In genomic region chr19:32581704-32582164, GRCh38 we compare ENCODE assay signal across 8 cellular contexts. TPM values are rescaled to one million over a fixed set of nuclear protein-coding genes. Genes with fewer than 3 reads are reported as not detected.
DNase-seq lines count a peak whose midpoint lies in the region; ATAC-seq and TF ChIP-seq lines count a peak whose summit lies in the region.

No MANE protein-coding gene starts in this region.

- H3K79me2 ChIP-seq in trophoblast cell (ENCODE audit: control insufficient read depth, insufficient read depth, low read length, poor library complexity), result peaks cover 6% of the 10 kb centered on the region

- peak overlapping the region; percentile 90 for H3K9ac ChIP-seq in trophoblast cell (ENCODE audit: low read length)

- peak overlapping the region; percentile 88 for H3K4ac ChIP-seq in trophoblast cell (ENCODE audit: low read depth, low read length)

- H2BK120ac ChIP-seq in trophoblast cell (ENCODE audit: insufficient read depth, low read length, poor library complexity), result peak overlapping the region; percentile 96

- H2BK5ac ChIP-seq in trophoblast cell (ENCODE audit: low read depth, low read length, poor library complexity), result peak overlapping the region; percentile 80

- peaks cover 12% of the 10 kb centered on the region for H3K4me1 Mint-ChIP-seq in activated T-helper 17 cell treated with anti-CD3 and anti-CD28 coated beads, Interleukin-2, amount 50 U/mL, for 72 hours

- peaks cover 7% of the 10 kb centered on the region for H3K27me3 ChIP-seq in cardiac muscle cell
- H3K27me3 ChIP-seq in trophoblast cell (ENCODE audit: insufficient read depth, low read length), result no peaks in the 10 kb centered on the region

- peaks cover 8% of the 10 kb centered on the region for H3K79me1 ChIP-seq in trophoblast cell (ENCODE audit: low read length)

- peak overlapping the region; percentile 92 for H3K4me2 ChIP-seq in trophoblast cell (ENCODE audit: low read length)

- TF ChIP-seq CTCF in cardiac muscle cell (IDR thresholded peaks at IDR 0.05; ENCODE audit: low read depth, low read length), result no peak
- no peak for TF ChIP-seq CTCF in GM10266 (IDR thresholded peaks at IDR 0.05; ENCODE audit: control insufficient read depth, insufficient read depth, low read depth, missing control alignments)

- peaks cover 49% of the 10 kb centered on the region for H3K36me3 Mint-ChIP-seq in activated T-helper 17 cell treated with anti-CD3 and anti-CD28 coated beads, Interleukin-2, amount 50 U/mL, for 72 hours (ENCODE audit: low read depth)

- peak overlapping the region; percentile 77 for H3K27ac Mint-ChIP-seq in activated T-helper 17 cell treated with anti-CD3 and anti-CD28 coated beads, Interleukin-2, amount 50 U/mL, for 72 hours

- TF ChIP-seq RAD21 in Ishikawa (IDR thresholded peaks at IDR 0.05; ENCODE audit: low read depth), result no peak

- no peak overlapping the region for H3K23ac ChIP-seq in trophoblast cell (ENCODE audit: low read length)

- no peaks in the 10 kb centered on the region for H3K27me3 Mint-ChIP-seq in activated T-helper 17 cell treated with anti-CD3 and anti-CD28 coated beads, Interleukin-2, amount 50 U/mL, for 72 hours

- H3K4me1 ChIP-seq in cardiac muscle cell (ENCODE audit: low read depth) (no peaks in the 10 kb centered on the region), trophoblast cell (ENCODE audit: control insufficient read depth in 1 of 2, insufficient read depth in 2 of 2, low read length in 2 of 2) (no peaks in the 10 kb centered on the region)

- peak overlapping the region; percentile 98 for H3K18ac ChIP-seq in trophoblast cell (ENCODE audit: low read length)

- no peak overlapping the region for H4K12ac ChIP-seq in trophoblast cell (ENCODE audit: low read depth, low read length)

- WGBS in trophoblast cell (ENCODE audit: extremely low coverage, insufficient coverage, insufficient read length), result no CpG with 5 or more reads among the region's 27 CpGs

- H3K9me3 Mint-ChIP-seq in activated T-helper 17 cell treated with anti-CD3 and anti-CD28 coated beads, Interleukin-2, amount 50 U/mL, for 72 hours, result no peaks in the 10 kb centered on the region

- no peak for ATAC-seq in activated T-helper 17 cell treated with anti-CD3 and anti-CD28 coated beads, Interleukin-2, amount 50 U/mL, for 72 hours (replicated peaks)
- ATAC-seq in HG02678 (IDR thresholded peaks at IDR 0.05; ENCODE audit: unreplicated experiment), result no peak

- H3K9me3 ChIP-seq in cardiac muscle cell (ENCODE audit: low read depth) (no peaks in the 10 kb centered on the region), trophoblast cell (ENCODE audit: insufficient read depth, low read depth, low read length) (peaks cover 1% of the 10 kb centered on the region)

- TF ChIP-seq EP300 in Ishikawa (IDR thresholded peaks at IDR 0.05; ENCODE audit: borderline replicate concordance), result no peak

- H2BK12ac ChIP-seq in trophoblast cell (ENCODE audit: low read length), result no peak overlapping the region

- peak overlapping the region; percentile 99 for H3K14ac ChIP-seq in trophoblast cell (ENCODE audit: low read length)

- H3K36me3 ChIP-seq in cardiac muscle cell (peaks cover 24% of the 10 kb centered on the region), trophoblast cell (ENCODE audit: control insufficient read depth in 1 of 2, insufficient read depth in 2 of 2, low read length in 2 of 2) (peaks cover 9 to 13% of the 10 kb centered on the region in 2 experiments)

- peak overlapping the region; percentile 96 for H2AK5ac ChIP-seq in trophoblast cell (ENCODE audit: low read length)

- H2AFZ ChIP-seq in trophoblast cell (ENCODE audit: insufficient read depth, low read length, poor library complexity), result peak overlapping the region; percentile 97

- peak overlapping the region; percentile 77 for H3K4me3 ChIP-seq in cardiac muscle cell
- H3K4me3 ChIP-seq in trophoblast cell (ENCODE audit: low read depth, low read length), result peak overlapping the region; percentile 82

- H4K8ac ChIP-seq in trophoblast cell (ENCODE audit: low read depth, low read length), result peak overlapping the region; percentile 99

- H3K27ac ChIP-seq in cardiac muscle cell (peak overlapping the region; percentile 84), trophoblast cell (ENCODE audit: low read depth, low read length) (no peak overlapping the region)

- DNase-seq in NCI-H82 (lab: John Stamatoyannopoulos, UW), result peak; percentile 54
- no peak for DNase-seq in NCI-H82 treated with DMSO at 0.1 percent for 48 hours (lab: John Stamatoyannopoulos, UW; ENCODE audit: unreplicated experiment)
- DNase-seq in cardiac muscle cell (ENCODE audit: low read depth in 1 of 2, low spot score in 1 of 2), result peak; percentile 45 to 72
- peak; percentile 34 to 72 for DNase-seq in trophoblast cell
- no peak for DNase-seq in GM10266 (ENCODE audit: extremely low spot score)

- peak overlapping the region; percentile 92 for H4K91ac ChIP-seq in trophoblast cell (ENCODE audit: low read depth, low read length)

- peak overlapping the region; percentile 91 for H3K4me3 Mint-ChIP-seq in activated T-helper 17 cell treated with anti-CD3 and anti-CD28 coated beads, Interleukin-2, amount 50 U/mL, for 72 hours

TF ChIP-seq in Ishikawa, 13 proteins besides CTCF, POLR2A, EP300 and RAD21:
- TF ChIP-seq YY1 (IDR thresholded peaks at IDR 0.05; ENCODE audit: low read depth) (no peak), CEBPB (IDR thresholded peaks at IDR 0.05) (peak; percentile 48), ZBTB7A (IDR thresholded peaks at IDR 0.05; ENCODE audit: low read depth) (no peak), MAX (IDR thresholded peaks at IDR 0.05) (no peak; the same call in 1 of the 2 replicates), REST (IDR thresholded peaks at IDR 0.05; ENCODE audit: low read depth) (no peak)

RNA-seq across cellular contexts. Expression of gene PDCD5, which starts 0.7 kb away (rescaled TPM):
- total RNA-seq in activated T-helper 17 cell treated with anti-CD3 and anti-CD28 coated beads, Interleukin-2, amount 50 U/mL, for 72 hours, result 100 to 1,000 TPM in 1 of 2 donors, 10 to 100 TPM in 1; 81.6 to 138 TPM
- 236 and 250 TPM in 2 replicates for total RNA-seq in cardiac muscle cell
- 245 and 275 TPM in 2 replicates for polyA plus RNA-seq in cardiac muscle cell
- polyA plus RNA-seq in trophoblast cell (2013), result 203 and 204 TPM in 2 replicates

Comparison
In these comparisons a context has a peak if more than half of its experiments do, and no peak if none do; other contexts are left out.
1. DNase-seq: peak in NCI-H82 (single experiment), cardiac muscle cell (2 of 2) and trophoblast cell (2 of 2); none in NCI-H82 treated with DMSO at 0.1 percent for 48 hours (single experiment) and GM10266 (single experiment).